ENCODE assay signal across 8 cellular contexts in the genomic region with DNA sequence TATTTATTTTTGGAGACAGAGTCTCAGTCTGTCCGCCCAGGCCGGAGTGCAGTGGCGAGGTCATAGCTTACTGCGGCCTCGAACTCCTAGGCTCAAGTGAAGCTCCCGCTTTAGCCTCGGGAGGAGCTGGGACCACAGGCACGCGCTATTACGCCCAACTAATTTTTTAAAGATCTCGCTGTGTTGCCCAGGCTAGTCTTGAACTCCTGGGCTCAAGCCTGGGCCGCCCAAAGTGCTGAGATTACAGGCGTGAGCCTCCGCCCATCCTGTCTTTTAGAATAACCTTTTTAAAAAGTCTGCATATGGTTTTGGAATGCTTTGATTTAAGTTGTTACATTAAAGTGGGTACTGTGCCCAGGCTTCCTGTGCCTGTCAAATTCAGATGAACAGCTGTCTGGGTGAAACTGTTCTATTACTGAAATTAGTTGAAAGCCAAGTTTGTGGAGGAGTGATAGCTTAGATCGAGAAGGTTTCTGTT. TPM values are rescaled to one million over a fixed set of nuclear protein-coding genes. Genes with fewer than 3 reads are reported as not detected.
DNase-seq lines count a peak whose midpoint lies in the region; ATAC-seq and TF ChIP-seq lines count a peak whose summit lies in the region.

No MANE protein-coding gene starts in this region.

- ATAC-seq in GM18502 (IDR thresholded peaks at IDR 0.05; ENCODE audit: poor library complexity, unreplicated experiment), result peak; percentile 38
- ATAC-seq in HG02759 (IDR thresholded peaks at IDR 0.05; ENCODE audit: unreplicated experiment), result peak; percentile 32

- TF ChIP-seq CTCF in choroid plexus epithelial cell (conservative IDR thresholded peaks at IDR 0.05; ENCODE audit: low read depth, low read length), result no peak
- TF ChIP-seq CTCF in thyroid gland (IDR thresholded peaks at IDR 0.05), result no peak

- peak overlapping the region; percentile 97 for H3K9ac ChIP-seq in mucosa of stomach (ENCODE audit: low read length)

- H3K9me3 ChIP-seq in SJSA1 (replicated peaks), result no peaks in the 10 kb centered on the region
- H3K9me3 ChIP-seq in mucosa of stomach (ENCODE audit: control insufficient read depth, low read length), result no peaks in the 10 kb centered on the region
- no peaks in the 10 kb centered on the region for H3K9me3 ChIP-seq in thyroid gland

- H3K4me1 ChIP-seq in SJSA1 (replicated peaks) (peaks cover 10% of the 10 kb centered on the region), mucosa of stomach (ENCODE audit: control insufficient read depth, insufficient read depth, low read length) (peaks cover 22% of the 10 kb centered on the region), thyroid gland (peaks cover 5 to 22% of the 10 kb centered on the region in 2 donors)

- 24% methylated on average over 15 of the region's 15 CpGs for WGBS in thyroid gland, 2 donors

- peak overlapping the region; percentile 96 for H3K27ac ChIP-seq in SJSA1
- peak overlapping the region in 2 of 3 donors; percentile 86 to 98 for H3K27ac ChIP-seq in thyroid gland

- H3K36me3 ChIP-seq in SJSA1 (peaks cover 28% of the 10 kb centered on the region), mucosa of stomach (ENCODE audit: control insufficient read depth, insufficient read depth, low read length) (no peaks in the 10 kb centered on the region), thyroid gland (no peaks in the 10 kb centered on the region)

- H3K4me3 ChIP-seq in SJSA1 (peak overlapping the region; percentile 80), choroid plexus epithelial cell (ENCODE audit: low read depth, low read length) (peak overlapping the region; percentile 79), mucosa of stomach (ENCODE audit: low read length) (peak overlapping the region; percentile 86), thyroid gland (replicated peaks in 1 of 3) (peak overlapping the region in 2 of 3 donors; percentile 61 to 91)

- intact Hi-C loops in thyroid gland (cut with DNase I), result no loop called here

- no peak for TF ChIP-seq POLR2A in thyroid gland (IDR thresholded peaks at IDR 0.05)

- H3K27me3 ChIP-seq in SJSA1 (replicated peaks) (no peaks in the 10 kb centered on the region), mucosa of stomach (ENCODE audit: control insufficient read depth, insufficient read depth, low read length) (no peaks in the 10 kb centered on the region), thyroid gland (no peaks in the 10 kb centered on the region)

- DNase-seq in SJSA1 (ENCODE audit: low read depth in 1 of 2, low spot score in 2 of 2), result peak in 1 of 2 experiments; percentile 17
- DNase-seq in choroid plexus epithelial cell (ENCODE audit: low read depth), result peak; percentile 18
- DNase-seq in thyroid gland, result no peak
- no peak for DNase-seq in HT-29 (ENCODE audit: low spot score)
- no peak for DNase-seq in NCI-H2107 (lab: John Stamatoyannopoulos, UW)

RNA-seq across cellular contexts. Expression of a gene that starts 0.9 kb away (rescaled TPM):
- total RNA-seq in SJSA1 (2014; rRNA removed; shearing (Covaris generic)), result 56.5 and 58.9 TPM in 2 replicates
- total RNA-seq in thyroid gland, result 10 to 100 TPM; 53.0 to 74.5 (median 54.3) TPM
- total RNA-seq in HT-29 (2014; rRNA removed; shearing (Covaris generic)), result 14.7 and 15.6 TPM in 2 replicates

RNA-seq across cellular contexts. Expression of a gene that starts 5.8 kb away (rescaled TPM):
- 0.08 TPM in 1 of 2 replicates, not detected in the other for total RNA-seq in SJSA1 (2014; rRNA removed; shearing (Covaris generic))
- under 1 TPM in 1 of 4 donors, not detected in 3; 0.15 TPM for total RNA-seq in thyroid gland
- not detected in 2 replicates for total RNA-seq in HT-29 (2014; rRNA removed; shearing (Covaris generic))
